In the genomic region with DNA sequence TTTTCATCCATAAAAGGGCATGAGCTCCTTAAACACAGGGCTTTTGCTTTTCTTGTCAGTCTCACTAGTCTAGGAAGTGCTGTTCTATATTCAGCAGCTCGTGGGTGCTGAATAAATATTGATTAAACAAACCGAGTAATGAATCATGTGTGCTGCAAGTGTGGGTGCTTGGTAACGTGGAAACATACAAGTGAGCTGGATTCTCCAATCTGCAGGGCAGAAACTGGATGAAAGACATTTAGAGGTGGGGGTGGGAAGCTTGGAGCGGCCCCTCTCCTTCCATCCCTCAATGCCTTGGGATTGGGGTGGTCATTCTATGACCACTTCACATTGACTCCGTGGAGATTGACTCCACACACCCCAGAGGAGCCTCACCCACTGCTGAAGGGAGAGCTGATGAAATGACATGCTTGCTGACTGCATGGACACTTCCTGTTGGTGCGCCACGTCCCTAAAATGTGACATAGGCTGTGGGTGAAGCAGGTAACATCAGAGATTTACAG, we compare ENCODE assay signal across 10 cellular contexts.
DNase-seq lines count a peak whose midpoint lies in the region; ATAC-seq and TF ChIP-seq lines count a peak whose summit lies in the region.
"Had no signal": no experiment of that assay in that cellular context is flagged by ENCODE, and none has a peak within 500 bp of the region (broad histone marks: within the 10 kb centered on the region; RNA-seq: fewer than 3 reads in every experiment).

No MANE protein-coding gene starts in this region.

- intact Hi-C loops in activated CD4-positive, alpha-beta memory T cell treated with anti-CD3 and anti-CD28 coated beads for 36 hours (cut with micrococcal nuclease): loop anchor here (1.0 to 10.0 kb wide), 10 partner anchors 11 to 1910 kb away; a partner anchor contains a TSS
- intact Hi-C loops in esophagus muscularis mucosa (cut with DNase I) (no loop called here), mammary epithelial cell (cut with micrococcal nuclease) (no loop called here)

- WGBS in esophagus muscularis mucosa: 36% methylated on average over 7 of the region's 7 CpGs
- WGBS in mammary epithelial cell (ENCODE audit: low coverage, missing lambda C conversion rate): 75% methylated on average over 7 of the region's 7 CpGs

- H3K36me3 ChIP-seq in esophagus muscularis mucosa: no peaks in the 10 kb centered on the region
- no peaks in the 10 kb centered on the region for H3K36me3 ChIP-seq in SJCRH30
- H3K36me3 ChIP-seq in mammary epithelial cell (ENCODE audit: insufficient read depth, low read length): no peaks in the 10 kb centered on the region

- peak; percentile 83 for DNase-seq in activated CD4-positive, alpha-beta memory T cell treated with anti-CD3 and anti-CD28 coated beads for 36 hours
- DNase-seq in esophagus muscularis mucosa (ENCODE audit: extremely low spot score) (no peak), SJCRH30 (no peak), mammary epithelial cell (no peak), NCI-H524 (lab: John Stamatoyannopoulos, UW) (no peak)
- DNase-seq in stimulated activated CD8-positive, alpha-beta memory T cell treated with anti-CD3 and anti-CD28 coated beads, Interleukin-4, amount 100 ng/mL, for 24 hours (ENCODE audit: low read depth): peak; percentile 25

- CTCF ChIA-PET in activated CD4-positive, alpha-beta memory T cell treated with anti-CD3 and anti-CD28 coated beads for 36 hours (lab: Charles Lee): interaction anchor here (0.6 to 4.8 kb wide), 12 partner anchors 10 to 80 kb away, joined by 3 to 29 read pairs (median 6); no protein-coding TSS in a partner anchor
- CTCF ChIA-PET in mammary epithelial cell (lab: Charles Lee; ENCODE audit: low non-redundant PET): no interaction called here

- H3K4me3 ChIP-seq in esophagus muscularis mucosa (no peak overlapping the region), SJCRH30 (no peak overlapping the region), mammary epithelial cell (replicated peaks in 1 of 3; ENCODE audit: insufficient read depth in 1 of 3, low read depth in 2 of 3, low read length in 3 of 3) (no peak overlapping the region)
- H3K4me3 ChIP-seq: smooth muscle cell had no signal

- dilution Hi-C loops in mammary epithelial cell (cut with HindIII; ENCODE audit: low sequenced_read_pairs): no loop called here

- ATAC-seq in HG03442 (IDR thresholded peaks at IDR 0.05; ENCODE audit: unreplicated experiment): no peak
- ATAC-seq: HCT116 had no signal

- no peak for TF ChIP-seq CTCF in esophagus muscularis mucosa (IDR thresholded peaks at IDR 0.05)
- no peak for TF ChIP-seq CTCF in mammary epithelial cell (conservative IDR thresholded peaks at IDR 0.05 in 1 of 2, IDR thresholded peaks at IDR 0.05 in 1 of 2; ENCODE audit: extremely low read depth in 1 of 2, insufficient read depth in 1 of 2, low read depth in 1 of 2, low read length in 2 of 2)

- no peak overlapping the region for H3K4me2 ChIP-seq in mammary epithelial cell (ENCODE audit: insufficient read depth, low read depth, low read length)
- H3K4me2 ChIP-seq: smooth muscle cell had no signal

- H4K20me1 ChIP-seq in mammary epithelial cell (ENCODE audit: insufficient read depth, low read length): no peaks in the 10 kb centered on the region

- H3K9me3 ChIP-seq in esophagus muscularis mucosa (no peaks in the 10 kb centered on the region), SJCRH30 (replicated peaks) (no peaks in the 10 kb centered on the region), mammary epithelial cell (replicated peaks; ENCODE audit: insufficient read depth, low read length) (no peaks in the 10 kb centered on the region)

- no peak for TF ChIP-seq POLR2A in esophagus muscularis mucosa (IDR thresholded peaks at IDR 0.05; ENCODE audit: low read depth)

- H3K27me3 ChIP-seq in esophagus muscularis mucosa (no peaks in the 10 kb centered on the region), SJCRH30 (no peaks in the 10 kb centered on the region), mammary epithelial cell (ENCODE audit: insufficient read depth, low read length) (no peaks in the 10 kb centered on the region)

- peaks cover 62 to 92% (median 85%) of the 10 kb centered on the region in 3 donors for H3K4me1 Mint-ChIP-seq in IgD-negative memory B cell
- H3K4me1 Mint-ChIP-seq in activated CD4-positive, alpha-beta memory T cell treated with anti-CD3 and anti-CD28 coated beads for 36 hours (ENCODE audit: low read depth): peaks cover 97% of the 10 kb centered on the region

- in situ Hi-C loops in mammary epithelial cell (cut with MboI; ENCODE audit: low sequenced_read_pairs in 2 of 2): no loop called here

- POLR2A ChIA-PET in activated CD4-positive, alpha-beta memory T cell treated with anti-CD3 and anti-CD28 coated beads for 36 hours (lab: Charles Lee): interaction anchor here (0.6 to 6.1 kb wide), 11 partner anchors 14 to 125 kb away, joined by 3 to 209 read pairs (median 4); a partner anchor contains a TSS

- peak overlapping the region; percentile 18 to 90 (median 79) for H3K27ac Mint-ChIP-seq in IgD-negative memory B cell
- peak overlapping the region; percentile 96 for H3K27ac Mint-ChIP-seq in activated CD4-positive, alpha-beta memory T cell treated with anti-CD3 and anti-CD28 coated beads for 36 hours

- no peak overlapping the region for H3K9ac ChIP-seq in mammary epithelial cell (ENCODE audit: insufficient read depth, low read length)

- H3K4me1 ChIP-seq in esophagus muscularis mucosa: peaks cover 0 to 54% (median 22%) of the 10 kb centered on the region in 4 donors
- H3K4me1 ChIP-seq in SJCRH30: no peaks in the 10 kb centered on the region
- peaks cover 7% of the 10 kb centered on the region for H3K4me1 ChIP-seq in mammary epithelial cell (ENCODE audit: insufficient read depth, low read length)

- H2AFZ ChIP-seq in mammary epithelial cell (ENCODE audit: low read depth, low read length): no peak overlapping the region

- H3K4me3 Mint-ChIP-seq in IgD-negative memory B cell: peak overlapping the region; percentile 14 to 81 (median 44)
- H3K4me3 Mint-ChIP-seq in activated CD4-positive, alpha-beta memory T cell treated with anti-CD3 and anti-CD28 coated beads for 36 hours: peak overlapping the region; percentile 66

- H3K36me3 Mint-ChIP-seq in IgD-negative memory B cell: peaks cover 6% of the 10 kb centered on the region
- peaks cover 57% of the 10 kb centered on the region for H3K36me3 Mint-ChIP-seq in activated CD4-positive, alpha-beta memory T cell treated with anti-CD3 and anti-CD28 coated beads for 36 hours

- H3K27me3 Mint-ChIP-seq in IgD-negative memory B cell: peaks cover 1% of the 10 kb centered on the region
- H3K27me3 Mint-ChIP-seq in activated CD4-positive, alpha-beta memory T cell treated with anti-CD3 and anti-CD28 coated beads for 36 hours: no peaks in the 10 kb centered on the region

- peak overlapping the region; percentile 22 to 68 (median 56) for H3K27ac ChIP-seq in esophagus muscularis mucosa (replicated peaks in 1 of 4)
- H3K27ac ChIP-seq in SJCRH30: no peak overlapping the region
- no peak overlapping the region for H3K27ac ChIP-seq in mammary epithelial cell (ENCODE audit: insufficient read depth, low read depth, low read length)

- no peak for TF ChIP-seq EP300 in esophagus muscularis mucosa (IDR thresholded peaks at IDR 0.05)

- BruUV-seq in mammary epithelial cell (replicated peaks; lab: Mats Ljungman, UMichigan): no TSS peak

- no peaks in the 10 kb centered on the region for H3K9me3 Mint-ChIP-seq in IgD-negative memory B cell
- no peaks in the 10 kb centered on the region for H3K9me3 Mint-ChIP-seq in activated CD4-positive, alpha-beta memory T cell treated with anti-CD3 and anti-CD28 coated beads for 36 hours

- no peaks in the 10 kb centered on the region for H3K79me2 ChIP-seq in mammary epithelial cell (ENCODE audit: insufficient read depth, low read length)

Comparison
In these comparisons a context has a peak if more than half of its experiments do, and no peak if none do; other contexts are left out.
1. DNase-seq: peak in activated CD4-positive, alpha-beta memory T cell treated with anti-CD3 and anti-CD28 coated beads for 36 hours (single experiment) and stimulated activated CD8-positive, alpha-beta memory T cell treated with anti-CD3 and anti-CD28 coated beads, Interleukin-4, amount 100 ng/mL, for 24 hours (single experiment); none in esophagus muscularis mucosa (single experiment), SJCRH30 (0 of 2), mammary epithelial cell (single experiment) and NCI-H524 (0 of 2).
2. H3K27ac ChIP-seq: peak in esophagus muscularis mucosa (4 of 4); none in SJCRH30 (single experiment) and mammary epithelial cell (single experiment).